8 cellular contexts compared by ENCODE assay signal in genomic region chr19:2061093-2061935, GRCh38. TPM values are rescaled to one million over a fixed set of nuclear protein-coding genes. Genes with fewer than 3 reads are reported as not detected.
A peak's percentile ranks its signal among the peaks of the same experiment; 100 is the strongest.
DNase-seq lines count a peak whose midpoint lies in the region; ATAC-seq, FAIRE-seq and TF ChIP-seq lines count a peak whose summit lies in the region.

No MANE protein-coding gene starts in this region.

- H3K36me3 ChIP-seq in keratinocyte (ENCODE audit: control insufficient read depth in 2 of 2, extremely low read depth in 1 of 2, insufficient read depth in 2 of 2, low read length in 2 of 2): no peaks in the 10 kb centered on the region

- peak; percentile 84 for FAIRE-seq in keratinocyte (lab: Jason Lieb, UNC)

- H3K9me1 ChIP-seq in keratinocyte (ENCODE audit: control insufficient read depth, extremely low read depth, insufficient read depth, low read length): no peaks in the 10 kb centered on the region

- TF ChIP-seq CTCF in AG10803 (conservative IDR thresholded peaks at IDR 0.05; ENCODE audit: low read length) (no peak), keratinocyte (optimal IDR thresholded peaks at IDR 0.05 in 1 of 3, IDR thresholded peaks at IDR 0.05 in 1 of 3, conservative IDR thresholded peaks at IDR 0.05 in 1 of 3; ENCODE audit: extremely low read depth in 1 of 3, insufficient read depth in 2 of 3, low read length in 3 of 3) (no peak)

- ATAC-seq in GM19035 (IDR thresholded peaks at IDR 0.05; ENCODE audit: unreplicated experiment) (peak; percentile 80), HG03342 (IDR thresholded peaks at IDR 0.05; ENCODE audit: unreplicated experiment) (peak; percentile 71)
- peak; percentile 93 to 94 for ATAC-seq in activated CD4-positive, CD25-positive, alpha-beta regulatory T cell treated with anti-CD3 and anti-CD28 coated beads, Interleukin-2, amount 50 U/mL, for 24 hours

- peak overlapping the region; percentile 90 for H3K9ac ChIP-seq in keratinocyte (ENCODE audit: control insufficient read depth, extremely low read depth, insufficient read depth, low read length)

- DNase-seq in AG10803 (ENCODE audit: low read depth): peak; percentile 97
- peak; percentile 99 to 100 for DNase-seq in NCI-H446 (lab: John Stamatoyannopoulos, UW)
- peak; percentile 99 for DNase-seq in cerebellar cortex (ENCODE audit: low spot score)
- DNase-seq in keratinocyte (ENCODE audit: low read depth, low spot score): no peak
- peak; percentile 98 to 99 (median 98) for DNase-seq in stimulated activated CD4-positive, alpha-beta T cell treated with anti-CD3 and anti-CD28 coated beads, Interleukin-12 subunit alpha, Interleukin-12 subunit beta, amount 100 ng/mL, for 48 hours (ENCODE audit: low read depth in 2 of 3, low spot score in 1 of 3)

- H3K4me3 ChIP-seq in AG10803 (ENCODE audit: low read length): peak overlapping the region; percentile 71
- peak overlapping the region; percentile 43 to 72 (median 66) for H3K4me3 ChIP-seq in keratinocyte (ENCODE audit: control insufficient read depth in 2 of 3, extremely low read depth in 1 of 3, insufficient read depth in 2 of 3, low read depth in 1 of 3, low read length in 3 of 3)

- H3K4me2 ChIP-seq in keratinocyte (ENCODE audit: control insufficient read depth, extremely low read depth, insufficient read depth, low read depth, low read length): peak overlapping the region; percentile 96

- H2AFZ ChIP-seq in keratinocyte (ENCODE audit: control insufficient read depth, low read length): peak overlapping the region; percentile 68

- H3K27me3 ChIP-seq in keratinocyte (ENCODE audit: control insufficient read depth, extremely low read depth, insufficient read depth, low read length): no peaks in the 10 kb centered on the region

- H4K20me1 ChIP-seq in keratinocyte (ENCODE audit: control insufficient read depth, extremely low read depth, insufficient read depth, low read length): no peaks in the 10 kb centered on the region

- dilution Hi-C loops in keratinocyte (cut with MboI; ENCODE audit: extremely low pct_ligation_motif_present, low sequenced_read_pairs): no loop called here

- H3K4me1 ChIP-seq in keratinocyte (ENCODE audit: control insufficient read depth, extremely low read depth, insufficient read depth, low read length): peaks cover 41% of the 10 kb centered on the region

- H3K9me3 ChIP-seq in keratinocyte (ENCODE audit: control insufficient read depth, low read depth, low read length): no peaks in the 10 kb centered on the region

- no peaks in the 10 kb centered on the region for H3K79me2 ChIP-seq in keratinocyte (ENCODE audit: control insufficient read depth, insufficient read depth, low read length)

- H3K27ac ChIP-seq in keratinocyte (ENCODE audit: control insufficient read depth, insufficient read depth, low read length): peak overlapping the region; percentile 95

RNA-seq across cellular contexts. Expression of gene MKNK2, which starts 10.3 kb away (rescaled TPM):
- polyA plus RNA-seq in keratinocyte: 64.0 to 113 TPM (median 88.3 TPM) in 3 replicates
- 155 TPM for polyA plus RNA-seq in keratinocyte (2011; ENCODE audit: low read depth)
- 54.2 and 95.8 TPM in 2 replicates for polyA plus RNA-seq in keratinocyte (2011; cell fraction: cytosol; rRNA removed)
- 87.3 and 99.2 TPM in 2 replicates for polyA plus RNA-seq in keratinocyte (2011; cell fraction: nucleus; rRNA removed)
- 101 and 231 TPM in 2 replicates for polyA plus RNA-seq in keratinocyte (2012; ENCODE audit: low replicate concordance)
- polyA minus RNA-seq in keratinocyte: 111 to 139 TPM (median 130 TPM) in 3 replicates
- 391 TPM for polyA minus RNA-seq in keratinocyte (2011; cell fraction: cytosol; rRNA and poly(A)+ RNA removed)
- 86.2 and 87.5 TPM in 2 replicates for polyA minus RNA-seq in keratinocyte (2011; cell fraction: nucleus; rRNA and poly(A)+ RNA removed)

RNA-seq across cellular contexts. Expression of gene MOB3A, which starts 34.8 kb away (rescaled TPM):
- polyA plus RNA-seq in keratinocyte: 24.1 to 61.8 TPM (median 34.2 TPM) in 3 replicates
- polyA plus RNA-seq in keratinocyte (2011; ENCODE audit: low read depth): 8.6 TPM
- 35.7 and 45.2 TPM in 2 replicates for polyA plus RNA-seq in keratinocyte (2011; cell fraction: cytosol; rRNA removed)
- 44.3 and 61.8 TPM in 2 replicates for polyA plus RNA-seq in keratinocyte (2011; cell fraction: nucleus; rRNA removed)
- polyA plus RNA-seq in keratinocyte (2012; ENCODE audit: low replicate concordance): 20.9 and 52.4 TPM in 2 replicates
- 57.5 to 202 TPM (median 64.4 TPM) in 3 replicates for polyA minus RNA-seq in keratinocyte
- 125 TPM for polyA minus RNA-seq in keratinocyte (2011; cell fraction: cytosol; rRNA and poly(A)+ RNA removed)
- 30.7 and 47.2 TPM in 2 replicates for polyA minus RNA-seq in keratinocyte (2011; cell fraction: nucleus; rRNA and poly(A)+ RNA removed)

RNA-seq across cellular contexts. Expression of gene IZUMO4, which starts 35.4 kb away (rescaled TPM):
- polyA plus RNA-seq in keratinocyte: 6.0 to 14.9 TPM (median 6.7 TPM) in 3 replicates
- 1.8 TPM for polyA plus RNA-seq in keratinocyte (2011; ENCODE audit: low read depth)
- polyA plus RNA-seq in keratinocyte (2011; cell fraction: cytosol; rRNA removed): 3.4 and 6.7 TPM in 2 replicates
- 23.2 and 33.2 TPM in 2 replicates for polyA plus RNA-seq in keratinocyte (2011; cell fraction: nucleus; rRNA removed)
- polyA plus RNA-seq in keratinocyte (2012; ENCODE audit: low replicate concordance): 6.3 and 7.6 TPM in 2 replicates
- 5.0 to 8.4 TPM (median 7.2 TPM) in 3 replicates for polyA minus RNA-seq in keratinocyte
- polyA minus RNA-seq in keratinocyte (2011; cell fraction: cytosol; rRNA and poly(A)+ RNA removed): 3.5 TPM
- 1.6 and 3.3 TPM in 2 replicates for polyA minus RNA-seq in keratinocyte (2011; cell fraction: nucleus; rRNA and poly(A)+ RNA removed)

RNA-seq across cellular contexts. Expression of gene BTBD2, which starts 45.8 kb away (rescaled TPM):
- polyA plus RNA-seq in keratinocyte: 19.2 to 24.7 TPM (median 22.3 TPM) in 3 replicates
- 8.6 TPM for polyA plus RNA-seq in keratinocyte (2011; ENCODE audit: low read depth)
- polyA plus RNA-seq in keratinocyte (2011; cell fraction: cytosol; rRNA removed): 11.0 and 32.9 TPM in 2 replicates
- polyA plus RNA-seq in keratinocyte (2011; cell fraction: nucleus; rRNA removed): 14.9 and 23.3 TPM in 2 replicates
- 25.2 and 57.3 TPM in 2 replicates for polyA plus RNA-seq in keratinocyte (2012; ENCODE audit: low replicate concordance)
- polyA minus RNA-seq in keratinocyte: 17.0 to 54.3 TPM (median 18.8 TPM) in 3 replicates
- polyA minus RNA-seq in keratinocyte (2011; cell fraction: cytosol; rRNA and poly(A)+ RNA removed): 68.1 TPM
- 18.3 and 19.4 TPM in 2 replicates for polyA minus RNA-seq in keratinocyte (2011; cell fraction: nucleus; rRNA and poly(A)+ RNA removed)
